1 cellular context compared by ENCODE assay signal in the genomic region with DNA sequence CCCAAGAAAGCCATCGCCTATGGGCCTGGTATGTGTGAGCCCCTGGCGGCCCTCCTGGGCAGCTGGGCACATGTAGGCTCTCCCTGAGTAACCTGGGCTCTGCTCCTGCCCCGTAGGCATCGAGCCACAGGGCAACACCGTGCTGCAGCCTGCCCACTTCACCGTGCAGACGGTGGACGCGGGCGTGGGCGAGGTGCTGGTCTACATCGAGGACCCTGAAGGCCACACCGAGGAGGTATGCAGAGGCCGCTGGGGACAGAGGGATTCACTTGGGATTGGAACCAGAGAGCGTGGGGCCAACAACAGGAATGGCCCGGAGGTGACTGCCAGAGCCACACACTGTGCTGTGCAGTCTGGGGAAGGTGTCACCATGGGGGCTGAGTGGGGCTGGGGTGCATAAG.
TF ChIP-seq lines count a peak whose summit lies in the region.

No MANE protein-coding gene starts in this region.

TF ChIP-seq in endothelial cell of umbilical vein, 7 proteins besides CTCF, POLR2A, EP300 and RAD21:
- TF ChIP-seq GATA2 (IDR thresholded peaks at IDR 0.05; ENCODE audit: insufficient read depth, insufficient read length, low read depth, low read length) (no peak), MYC (IDR thresholded peaks at IDR 0.05; ENCODE audit: low read depth, low read length) (no peak)
